ENCODE assay signal across 8 cellular contexts in genomic region chr15:44830692-44831408, GRCh38.
DNase-seq lines count a peak whose midpoint lies in the region; ATAC-seq and TF ChIP-seq lines count a peak whose summit lies in the region.
"Not testable (repeated sequence)": the region's sequence is repeated elsewhere in the genome, so short reads cannot be mapped to it uniquely, and the experiment has no call there.

No MANE protein-coding gene starts in this region.

- not testable (repeated sequence) for H3K9me3 ChIP-seq in duodenal mucosa (ENCODE audit: control insufficient read depth in 1 of 2, low read length in 2 of 2)

- TF ChIP-seq CTCF in WTC11 (IDR thresholded peaks at IDR 0.05); progenitor cell of endocrine pancreas (IDR thresholded peaks at IDR 0.05; ENCODE audit: unreplicated experiment): not testable (repeated sequence)

- H3K27me3 ChIP-seq in duodenal mucosa (ENCODE audit: control insufficient read depth in 1 of 2, insufficient read depth in 2 of 2, low read length in 2 of 2) = not testable (repeated sequence)

- CTCF ChIA-PET in WTC11 (lab: Charles Lee) = not testable (repeated sequence)

- peak overlapping the region; percentile 11 for H3K27ac ChIP-seq in duodenal mucosa (ENCODE audit: low read depth, low read length)
- H3K27ac ChIP-seq in urinary bladder (ENCODE audit: low read depth) = peak overlapping the region; percentile 16

- H3K9ac ChIP-seq in duodenal mucosa (ENCODE audit: low read depth in 1 of 2, low read length in 2 of 2) = not testable (repeated sequence)

- H3K4me1 Mint-ChIP-seq in WTC11 = not testable (repeated sequence)
- H3K4me1 Mint-ChIP-seq in activated naive CD8-positive, alpha-beta T cell (ENCODE audit: low read depth) = peaks cover 14% of the 10 kb centered on the region
- peaks cover 10% of the 10 kb centered on the region for H3K4me1 Mint-ChIP-seq in progenitor cell of endocrine pancreas (ENCODE audit: low read depth)

- not testable (repeated sequence) for H3K36me3 ChIP-seq in duodenal mucosa (ENCODE audit: control insufficient read depth in 1 of 2, insufficient read depth in 2 of 2, low read length in 2 of 2); urinary bladder (ENCODE audit: insufficient read depth)

- not testable (repeated sequence) for H3K4me3 ChIP-seq in duodenal mucosa (ENCODE audit: low read depth in 1 of 2, low read length in 2 of 2); urinary bladder (ENCODE audit: low read depth, low read length)

- not testable (repeated sequence) for H3K4me3 Mint-ChIP-seq in WTC11; activated naive CD8-positive, alpha-beta T cell; progenitor cell of endocrine pancreas (ENCODE audit: low read depth)

- 52% methylated on average over 5 of the region's 6 CpGs for WGBS in urinary bladder

- H3K36me3 Mint-ChIP-seq in WTC11; activated naive CD8-positive, alpha-beta T cell; progenitor cell of endocrine pancreas (ENCODE audit: insufficient read depth): not testable (repeated sequence)

- H3K9me3 Mint-ChIP-seq in WTC11; activated naive CD8-positive, alpha-beta T cell (ENCODE audit: low read depth); progenitor cell of endocrine pancreas (ENCODE audit: low read depth): not testable (repeated sequence)

- H3K27me3 Mint-ChIP-seq in WTC11 (ENCODE audit: low read depth); activated naive CD8-positive, alpha-beta T cell; progenitor cell of endocrine pancreas: not testable (repeated sequence)

- ATAC-seq in WTC11 = not testable (repeated sequence)

- DNase-seq in ELF-1 (ENCODE audit: low read depth, low spot score) (peak; percentile 4), OCI-M1 (lab: John Stamatoyannopoulos, UW) (peak; percentile 63), kidney glomerular epithelial cell (lab: John Stamatoyannopoulos, UW) (peak; percentile 54)
- not testable (repeated sequence) for DNase-seq in WTC11 (ENCODE audit: low spot score); progenitor cell of endocrine pancreas (ENCODE audit: low spot score, unreplicated experiment)

- POLR2A ChIA-PET in WTC11 (lab: Charles Lee) = not testable (repeated sequence)

- H3K4me1 ChIP-seq in duodenal mucosa (ENCODE audit: control insufficient read depth in 1 of 2, insufficient read depth in 2 of 2, low read length in 2 of 2); urinary bladder (ENCODE audit: insufficient read depth): not testable (repeated sequence)

- H3K27ac Mint-ChIP-seq in WTC11 = not testable (repeated sequence)
- peak overlapping the region; percentile 79 for H3K27ac Mint-ChIP-seq in activated naive CD8-positive, alpha-beta T cell
- peak overlapping the region; percentile 77 for H3K27ac Mint-ChIP-seq in progenitor cell of endocrine pancreas

TF ChIP-seq in WTC11, 78 proteins besides CTCF, POLR2A, EP300 and RAD21:
- peak; percentile 75 for TF ChIP-seq GABPB1 (CRISPR knock-in tag; IDR thresholded peaks at IDR 0.05)
